In genomic region chr5:74371621-74372020, GRCh38 we compare ENCODE assay signal across 22 cellular contexts.
A peak's percentile ranks its signal among the peaks of the same experiment; 100 is the strongest.
DNase-seq lines count a peak whose midpoint lies in the region; ATAC-seq and TF ChIP-seq lines count a peak whose summit lies in the region.
"Had no signal": no experiment of that assay in that cellular context is flagged by ENCODE, and none has a peak within 500 bp of the region (broad histone marks: within the 10 kb centered on the region; RNA-seq: fewer than 3 reads in every experiment).

No MANE protein-coding gene starts in this region.

- no peaks in the 10 kb centered on the region for H3K9me3 Mint-ChIP-seq in osteocyte (ENCODE audit: unreplicated experiment)
- H3K9me3 Mint-ChIP-seq in activated naive CD4-positive, alpha-beta T cell treated with anti-CD3 and anti-CD28 coated beads, Interleukin-2, amount 50 U/mL, for 72 hours, result no peaks in the 10 kb centered on the region
- H3K9me3 Mint-ChIP-seq: HFFc6, IgD-negative memory B cell had no signal

- no peak for TF ChIP-seq POLR2A in testis (IDR thresholded peaks at IDR 0.05)

- H3K27me3 ChIP-seq in testis, result no peaks in the 10 kb centered on the region
- H3K27me3 ChIP-seq: BE2C had no signal

- no peaks in the 10 kb centered on the region for H3K4me1 Mint-ChIP-seq in osteocyte (ENCODE audit: unreplicated experiment)
- H3K4me1 Mint-ChIP-seq: CD4-positive, CD25-positive, alpha-beta regulatory T cell; CD8-positive, alpha-beta memory T cell; IgD-negative memory B cell had no signal

- no peak for ATAC-seq in GM19395 (IDR thresholded peaks at IDR 0.05; ENCODE audit: unreplicated experiment)
- no peak for ATAC-seq in GM21825 (IDR thresholded peaks at IDR 0.05; ENCODE audit: unreplicated experiment)
- ATAC-seq in activated naive CD4-positive, alpha-beta T cell treated with anti-CD3 and anti-CD28 coated beads, Interleukin-2, amount 50 U/mL, for 72 hours, result no peak
- ATAC-seq: GM12878, HCT116 had no signal

- no peaks in the 10 kb centered on the region for H3K36me3 Mint-ChIP-seq in osteocyte (ENCODE audit: unreplicated experiment)
- no peaks in the 10 kb centered on the region for H3K36me3 Mint-ChIP-seq in activated naive CD4-positive, alpha-beta T cell treated with anti-CD3 and anti-CD28 coated beads, Interleukin-2, amount 50 U/mL, for 72 hours
- H3K36me3 Mint-ChIP-seq: CD4-positive, CD25-positive, alpha-beta regulatory T cell; CD8-positive, alpha-beta memory T cell; IgD-negative memory B cell had no signal

- intact Hi-C loops in testis (cut with DNase I; ENCODE audit: low total_unique reads), result no loop called here

- H3K36me3 ChIP-seq in testis (ENCODE audit: low read depth, missing control alignments), result no peaks in the 10 kb centered on the region
- H3K36me3 ChIP-seq: BE2C had no signal

- no peak overlapping the region for H3K4me3 Mint-ChIP-seq in osteocyte (ENCODE audit: unreplicated experiment)
- H3K4me3 Mint-ChIP-seq: CD4-positive, CD25-positive, alpha-beta regulatory T cell; CD8-positive, alpha-beta memory T cell; HFFc6; IgD-negative memory B cell had no signal

- H3K27ac ChIP-seq in coronary artery (no peak overlapping the region), testis (no peak overlapping the region)

- H3K27ac Mint-ChIP-seq in osteocyte (ENCODE audit: unreplicated experiment), result no peak overlapping the region
- no peak overlapping the region for H3K27ac Mint-ChIP-seq in activated naive CD4-positive, alpha-beta T cell treated with anti-CD3 and anti-CD28 coated beads, Interleukin-2, amount 50 U/mL, for 72 hours
- H3K27ac Mint-ChIP-seq: CD4-positive, CD25-positive, alpha-beta regulatory T cell; CD8-positive, alpha-beta memory T cell; HFFc6; IgD-negative memory B cell had no signal

- no peak for TF ChIP-seq CTCF in coronary artery (IDR thresholded peaks at IDR 0.05)
- no peak for TF ChIP-seq CTCF in osteocyte (IDR thresholded peaks at IDR 0.05)
- TF ChIP-seq CTCF in testis (IDR thresholded peaks at IDR 0.05), result no peak

- no peaks in the 10 kb centered on the region for H3K27me3 Mint-ChIP-seq in osteocyte (ENCODE audit: unreplicated experiment)

- WGBS in testis, 2 donors, result 96% methylated on average over 5 of the region's 5 CpGs

- no peak overlapping the region for H3K4me3 ChIP-seq in coronary artery
- H3K4me3 ChIP-seq in testis, result no peak overlapping the region
- H3K4me3 ChIP-seq: GM12878 had no signal

- no peaks in the 10 kb centered on the region for H3K9me3 ChIP-seq in testis
- H3K9me3 ChIP-seq: BE2C had no signal

- peaks cover 13% of the 10 kb centered on the region for H3K4me1 ChIP-seq in testis

- DNase-seq in ELF-1 (ENCODE audit: low read depth, low spot score), result peak; percentile 57
- DNase-seq in NCI-H510A treated with DMSO at 0.1 percent for 48 hours (lab: John Stamatoyannopoulos, UW), result peak; percentile 27
- DNase-seq in coronary artery (ENCODE audit: low spot score), result peak; percentile 33
- DNase-seq in osteocyte (ENCODE audit: extremely low spot score, unreplicated experiment), result peak; percentile 62
- no peak for DNase-seq in testis
- no peak for DNase-seq in activated naive CD4-positive, alpha-beta T cell treated with anti-CD3 and anti-CD28 coated beads, Interleukin-2, amount 50 U/mL, for 72 hours (ENCODE audit: low spot score in 2 of 2)
- DNase-seq: BE2C; C1 segment of cervical spinal cord; CD4-positive, CD25-positive, alpha-beta regulatory T cell; CD8-positive, alpha-beta memory T cell; COR-L47; DMS 273 treated with DMSO at 0.1 percent for 48 hours; DMS79; GOT3; H7; HFFc6; KG1 had no signal

Comparison
In these comparisons a context has a peak if more than half of its experiments do, and no peak if none do; other contexts are left out.
1. DNase-seq: peak in ELF-1 (single experiment), NCI-H510A treated with DMSO at 0.1 percent for 48 hours (single experiment), coronary artery (single experiment) and osteocyte (single experiment); none in testis (single experiment) and activated naive CD4-positive, alpha-beta T cell treated with anti-CD3 and anti-CD28 coated beads, Interleukin-2, amount 50 U/mL, for 72 hours (0 of 2).